17 cellular contexts compared by ENCODE assay signal in the genomic region with DNA sequence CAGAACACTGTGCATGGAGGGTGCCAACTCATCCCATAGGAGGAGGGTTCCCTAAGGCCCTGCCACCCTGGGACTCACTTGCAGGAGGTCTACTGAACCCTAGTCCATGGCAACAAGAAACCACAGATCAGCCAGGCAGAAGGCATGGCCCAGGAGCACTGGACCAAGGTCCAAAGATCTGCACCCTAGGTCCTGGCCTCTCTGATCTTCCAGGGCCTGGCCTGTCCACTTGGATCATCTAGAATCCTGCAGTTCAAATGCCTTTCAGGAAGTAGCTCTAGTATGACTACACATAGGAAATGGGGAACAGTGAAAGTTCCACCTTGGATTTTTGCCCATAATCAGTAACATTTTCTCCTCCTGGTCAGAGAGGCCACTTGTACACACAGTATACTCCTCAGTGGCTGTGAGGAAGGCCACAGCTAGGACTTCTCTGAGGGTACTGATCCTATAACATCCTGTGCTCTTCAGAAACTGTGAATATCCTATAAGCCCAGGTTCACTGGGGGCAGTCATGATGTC. TPM values are rescaled to one million over a fixed set of nuclear protein-coding genes. Genes with fewer than 3 reads are reported as not detected.
A peak's percentile ranks its signal among the peaks of the same experiment; 100 is the strongest.
DNase-seq lines count a peak whose midpoint lies in the region; ATAC-seq and TF ChIP-seq lines count a peak whose summit lies in the region.
"Had no signal": no experiment of that assay in that cellular context is flagged by ENCODE, and none has a peak within 500 bp of the region (broad histone marks: within the 10 kb centered on the region; RNA-seq: fewer than 3 reads in every experiment).

No MANE protein-coding gene starts in this region.

- intact Hi-C loops in A673 (cut with micrococcal nuclease; ENCODE audit: unreplicated experiment), result no loop called here
- intact Hi-C loops in CD8-positive, alpha-beta T cell (cut with DNase I, micrococcal nuclease), result no loop called here
- intact Hi-C loops in activated T-helper 2 cell treated with anti-CD3 and anti-CD28 coated beads, Interferon-gamma antibody, Interleukin-2, Interleukin-4, amounts not matched to agents 10 μg/mL and 5 μg/mL and 100 μg/mL, durations not matched to agents 14 hours and 24 hours and 36 hours (cut with micrococcal nuclease), result no loop called here

- DNase-seq in A673 (ENCODE audit: low spot score), result no peak
- no peak for DNase-seq in CD8-positive, alpha-beta T cell
- DNase-seq in activated T-helper 2 cell treated with anti-CD3 and anti-CD28 coated beads, Interferon-gamma antibody, Interleukin-2, Interleukin-4, amounts not matched to agents 10 μg/mL and 5 μg/mL and 100 μg/mL, durations not matched to agents 14 hours and 24 hours and 36 hours (ENCODE audit: low spot score), result no peak
- DNase-seq in lung microvascular endothelial cell (ENCODE audit: low read depth in 2 of 2), result peak; percentile 18 to 57
- no peak for DNase-seq in cortex of kidney (lab: John Stamatoyannopoulos, UW)
- no peak for DNase-seq in NCI-H187 treated with DMSO at 0.1 percent for 48 hours (lab: John Stamatoyannopoulos, UW)
- DNase-seq in hypothalamus (lab: John Stamatoyannopoulos, UW), result no peak
- DNase-seq: HCEC 1CT; NCI-H1417 treated with DMSO at 0.1 percent for 48 hours; NCI-H2227 treated with DMSO at 0.1 percent for 48 hours; ovary; stimulated activated naive CD4-positive, alpha-beta T cell; T1000; upper lobe of left lung had no signal

- TF ChIP-seq CTCF in A673 (conservative IDR thresholded peaks at IDR 0.05; ENCODE audit: low read depth, low read length), result no peak
- no peak for TF ChIP-seq CTCF in CD8-positive, alpha-beta T cell (IDR thresholded peaks at IDR 0.05)

- no peaks in the 10 kb centered on the region for H3K9me3 ChIP-seq in A673 (ENCODE audit: low read depth, low read length, poor library complexity, severe bottlenecking)
- no peaks in the 10 kb centered on the region for H3K9me3 ChIP-seq in CD8-positive, alpha-beta T cell (ENCODE audit: low read length)
- H3K9me3 ChIP-seq: ovary, upper lobe of left lung had no signal

- H3K36me3 Mint-ChIP-seq in CD8-positive, alpha-beta T cell, result peaks cover 68% of the 10 kb centered on the region
- peaks cover 82% of the 10 kb centered on the region for H3K36me3 Mint-ChIP-seq in activated T-helper 2 cell treated with anti-CD3 and anti-CD28 coated beads, Interferon-gamma antibody, Interleukin-2, Interleukin-4, amounts not matched to agents 10 μg/mL and 5 μg/mL and 100 μg/mL, durations not matched to agents 14 hours and 24 hours and 36 hours (ENCODE audit: low read depth)

- peak overlapping the region; percentile 39 for H3K4me3 Mint-ChIP-seq in CD8-positive, alpha-beta T cell
- no peak overlapping the region for H3K4me3 Mint-ChIP-seq in activated T-helper 2 cell treated with anti-CD3 and anti-CD28 coated beads, Interferon-gamma antibody, Interleukin-2, Interleukin-4, amounts not matched to agents 10 μg/mL and 5 μg/mL and 100 μg/mL, durations not matched to agents 14 hours and 24 hours and 36 hours (ENCODE audit: low read depth)
- H3K4me3 Mint-ChIP-seq: mesothelial cell of epicardium had no signal

- no peaks in the 10 kb centered on the region for H3K27me3 Mint-ChIP-seq in CD8-positive, alpha-beta T cell (ENCODE audit: low read depth)
- no peaks in the 10 kb centered on the region for H3K27me3 Mint-ChIP-seq in activated T-helper 2 cell treated with anti-CD3 and anti-CD28 coated beads, Interferon-gamma antibody, Interleukin-2, Interleukin-4, amounts not matched to agents 10 μg/mL and 5 μg/mL and 100 μg/mL, durations not matched to agents 14 hours and 24 hours and 36 hours (ENCODE audit: low read depth)

- peak overlapping the region; percentile 95 for H3K27ac Mint-ChIP-seq in CD8-positive, alpha-beta T cell
- peak overlapping the region; percentile 23 for H3K27ac Mint-ChIP-seq in activated T-helper 2 cell treated with anti-CD3 and anti-CD28 coated beads, Interferon-gamma antibody, Interleukin-2, Interleukin-4, amounts not matched to agents 10 μg/mL and 5 μg/mL and 100 μg/mL, durations not matched to agents 14 hours and 24 hours and 36 hours
- H3K27ac Mint-ChIP-seq: mesothelial cell of epicardium had no signal

- H3K9me3 Mint-ChIP-seq in CD8-positive, alpha-beta T cell, result no peaks in the 10 kb centered on the region
- H3K9me3 Mint-ChIP-seq in activated T-helper 2 cell treated with anti-CD3 and anti-CD28 coated beads, Interferon-gamma antibody, Interleukin-2, Interleukin-4, amounts not matched to agents 10 μg/mL and 5 μg/mL and 100 μg/mL, durations not matched to agents 14 hours and 24 hours and 36 hours, result no peaks in the 10 kb centered on the region
- H3K9me3 Mint-ChIP-seq: mesothelial cell of epicardium had no signal

- ATAC-seq in CD8-positive, alpha-beta T cell, result no peak
- ATAC-seq in GM18867 (IDR thresholded peaks at IDR 0.05; ENCODE audit: unreplicated experiment), result no peak
- ATAC-seq: K562 had no signal

- H3K27ac ChIP-seq in A673 (ENCODE audit: low read depth, low read length, poor library complexity, severe bottlenecking), result peak overlapping the region; percentile 50
- no peak overlapping the region for H3K27ac ChIP-seq in CD8-positive, alpha-beta T cell (ENCODE audit: low read depth, low read length)
- H3K27ac ChIP-seq: ovary, upper lobe of left lung had no signal

- POLR2A ChIA-PET in A673 (lab: Charles Lee; ENCODE audit: low non-redundant PET), result no interaction called here
- POLR2A ChIA-PET in CD8-positive, alpha-beta T cell (lab: Charles Lee), result no interaction called here

- H3K4me3 ChIP-seq in A673 (ENCODE audit: low read depth, low read length, poor library complexity, severe bottlenecking), result no peak overlapping the region
- no peak overlapping the region for H3K4me3 ChIP-seq in CD8-positive, alpha-beta T cell (ENCODE audit: low read depth, low read length)
- H3K4me3 ChIP-seq: K562, ovary, upper lobe of left lung had no signal

- BruUV-seq in A673 (replicated peaks; lab: Mats Ljungman, UMichigan), result no TSS peak

- H3K4me1 ChIP-seq in A673 (ENCODE audit: insufficient read depth, low read length, poor library complexity, severe bottlenecking), result peaks cover 16% of the 10 kb centered on the region
- H3K4me1 ChIP-seq in CD8-positive, alpha-beta T cell (ENCODE audit: insufficient read depth, low read length), result peaks cover 100% of the 10 kb centered on the region

- CTCF ChIA-PET in A673 (lab: Charles Lee), result no interaction called here
- CTCF ChIA-PET in CD8-positive, alpha-beta T cell (lab: Charles Lee), result interaction anchor here (40.9 to 50.0 kb wide), 2 partner anchors 8 to 17 kb away, joined by 1723 read pairs; partner anchors contain the start of gene ANXA6

- peaks cover 98% of the 10 kb centered on the region for H3K4me1 Mint-ChIP-seq in CD8-positive, alpha-beta T cell (ENCODE audit: low read depth)
- H3K4me1 Mint-ChIP-seq in activated T-helper 2 cell treated with anti-CD3 and anti-CD28 coated beads, Interferon-gamma antibody, Interleukin-2, Interleukin-4, amounts not matched to agents 10 μg/mL and 5 μg/mL and 100 μg/mL, durations not matched to agents 14 hours and 24 hours and 36 hours (ENCODE audit: low read depth), result peaks cover 80% of the 10 kb centered on the region

- no peaks in the 10 kb centered on the region for H3K27me3 ChIP-seq in A673 (replicated peaks; ENCODE audit: insufficient read depth, low read depth, low read length, poor library complexity)
- H3K27me3 ChIP-seq in CD8-positive, alpha-beta T cell (ENCODE audit: insufficient read depth, low read length), result no peaks in the 10 kb centered on the region
- H3K27me3 ChIP-seq: ovary, upper lobe of left lung had no signal

- H3K36me3 ChIP-seq in A673 (ENCODE audit: insufficient read depth, low read length, poor library complexity, severe bottlenecking), result peaks cover under 1% of the 10 kb centered on the region
- H3K36me3 ChIP-seq in CD8-positive, alpha-beta T cell (ENCODE audit: insufficient read depth, low read length), result peaks cover 33% of the 10 kb centered on the region
- H3K36me3 ChIP-seq: ovary had no signal

RNA-seq across cellular contexts. Expression of gene ANXA6, which starts 11.5 kb away (rescaled TPM):
- total RNA-seq in A673 (2021), result 95.9 and 130 TPM in 2 replicates
- total RNA-seq in CD8-positive, alpha-beta T cell, result 10 to 100 TPM; 83.5 to 89.4 TPM
- 560 and 569 TPM in 2 replicates for total RNA-seq in activated T-helper 2 cell treated with anti-CD3 and anti-CD28 coated beads, Interferon-gamma antibody, Interleukin-2, Interleukin-4, amounts not matched to agents 10 μg/mL and 5 μg/mL and 100 μg/mL, durations not matched to agents 14 hours and 24 hours and 36 hours
- 38.9 and 60.1 TPM in 2 replicates for total RNA-seq in lung microvascular endothelial cell

Comparison
In these comparisons a context has a peak if more than half of its experiments do, and no peak if none do; other contexts are left out.
1. DNase-seq: peak in lung microvascular endothelial cell (2 of 2); none in A673 (single experiment), CD8-positive, alpha-beta T cell (0 of 7), activated T-helper 2 cell treated with anti-CD3 and anti-CD28 coated beads, Interferon-gamma antibody, Interleukin-2, Interleukin-4, amounts not matched to agents 10 μg/mL and 5 μg/mL and 100 μg/mL, durations not matched to agents 14 hours and 24 hours and 36 hours (single experiment), cortex of kidney (single experiment), NCI-H187 treated with DMSO at 0.1 percent for 48 hours (single experiment) and hypothalamus (0 of 51).